ENCODE assay signal across 2 cellular contexts in the genomic region with DNA sequence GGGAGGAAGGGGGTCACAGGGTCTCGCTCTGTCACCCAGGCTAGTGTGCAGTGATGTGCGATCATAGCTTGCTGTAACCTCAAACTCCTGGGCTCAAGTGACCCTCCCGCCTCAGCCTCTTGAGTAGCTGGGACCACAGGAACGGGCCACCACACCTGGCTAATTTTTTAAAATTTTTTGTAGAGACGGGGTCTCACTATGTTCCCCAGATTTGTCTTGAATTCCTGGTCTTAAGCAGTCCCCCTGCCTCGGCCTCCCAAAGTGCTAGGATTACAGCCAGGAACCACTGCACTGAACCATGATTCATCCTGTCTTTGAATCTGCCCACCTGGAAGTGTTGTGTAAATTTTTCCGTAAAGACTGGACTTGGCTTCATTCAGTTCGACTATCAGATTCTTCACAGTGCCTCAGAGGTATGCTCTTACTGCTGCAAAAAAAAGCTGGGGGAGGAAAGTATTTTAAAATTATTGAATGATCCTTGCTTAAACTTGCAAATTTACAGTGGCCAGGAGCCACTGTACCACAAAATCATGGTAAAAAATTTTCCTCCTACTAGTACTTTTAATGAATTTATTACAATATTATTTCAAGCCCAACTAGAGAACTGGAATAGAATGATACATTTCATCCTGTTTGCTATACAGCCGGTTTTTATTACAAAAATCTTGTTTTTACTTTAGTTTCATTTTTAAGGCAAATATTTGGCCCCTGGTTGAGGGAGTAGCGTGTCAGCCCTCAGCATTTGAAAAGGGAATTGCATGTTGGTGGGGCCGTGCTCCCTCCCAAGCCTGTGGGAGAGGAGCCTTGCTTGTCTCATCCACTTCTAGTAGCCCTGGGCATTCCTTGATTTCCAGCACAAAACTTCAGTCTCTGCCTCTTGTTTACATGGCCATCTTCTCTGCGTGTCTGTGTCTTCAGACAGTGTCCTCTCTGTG.
TF ChIP-seq lines count a peak whose summit lies in the region.

No MANE protein-coding gene starts in this region.

TF ChIP-seq in H1, 55 proteins besides CTCF, POLR2A, EP300 and RAD21:
- TF ChIP-seq SIX5 (IDR thresholded peaks at IDR 0.05; ENCODE audit: low read depth, low read length) = no peak
- no peak for TF ChIP-seq TEAD4 (IDR thresholded peaks at IDR 0.05; ENCODE audit: low read depth, low read length)
- no peak for TF ChIP-seq SUZ12 (IDR thresholded peaks at IDR 0.05; ENCODE audit: low read length)
- TF ChIP-seq EZH2 (IDR thresholded peaks at IDR 0.05; ENCODE audit: low read depth, low read length, severe bottlenecking) = no peak
- no peak for TF ChIP-seq SIN3A (conservative IDR thresholded peaks at IDR 0.05 in 1 of 2, IDR thresholded peaks at IDR 0.05 in 1 of 2; ENCODE audit: low read depth in 1 of 2, low read length in 2 of 2)
TF ChIP-seq in H1: peak in this region for 0.

TF ChIP-seq in GM12891, 5 proteins besides CTCF, POLR2A, EP300 and RAD21:
- TF ChIP-seq SPI1 (IDR thresholded peaks at IDR 0.05; ENCODE audit: low read depth, low read length) (no peak), PAX5 (IDR thresholded peaks at IDR 0.05; ENCODE audit: insufficient read depth, low read length, severe bottlenecking) (no peak), TAF1 (IDR thresholded peaks at IDR 0.05; ENCODE audit: low read depth, low read length) (no peak), POU2F2 (IDR thresholded peaks at IDR 0.05; ENCODE audit: low read depth, low read length) (no peak), POLR2AphosphoS5 (IDR thresholded peaks at IDR 0.05; ENCODE audit: low read depth, low read length) (no peak)
